8 cellular contexts compared by ENCODE assay signal in genomic region chr2:90069290-90069894, GRCh38.
DNase-seq lines count a peak whose midpoint lies in the region; ATAC-seq and TF ChIP-seq lines count a peak whose summit lies in the region.

No MANE protein-coding gene starts in this region.

- peaks cover 0 to 29% (median 0%) of the 10 kb centered on the region in 9 donors for H3K27me3 ChIP-seq in heart left ventricle
- H3K27me3 ChIP-seq in Peyer's patch, result no peaks in the 10 kb centered on the region
- no peaks in the 10 kb centered on the region for H3K27me3 ChIP-seq in upper lobe of right lung

- TF ChIP-seq CTCF in heart left ventricle (IDR thresholded peaks at IDR 0.05) (peak in 10 of 12 donors; percentile 9 to 68 (median 32)), Peyer's patch (IDR thresholded peaks at IDR 0.05) (peak in 2 of 6 experiments; percentile 23 to 34), upper lobe of right lung (IDR thresholded peaks at IDR 0.05) (peak; percentile 54)

- H3K4me1 ChIP-seq in heart left ventricle, result no peaks in the 10 kb centered on the region
- no peaks in the 10 kb centered on the region for H3K4me1 ChIP-seq in Peyer's patch
- H3K4me1 ChIP-seq in upper lobe of right lung, result no peaks in the 10 kb centered on the region

- DNase-seq in heart left ventricle (peak in 1 of 5 donors; percentile 54), cardiac septum (ENCODE audit: low spot score) (no peak), Peyer's patch (peak in 2 of 3 donors; percentile 54 to 56), head of caudate nucleus (peak in 26 of 42 donors; percentile 4 to 58 (median 23)), upper lobe of right lung (peak; percentile 72), LoVo (ENCODE audit: low spot score) (no peak)
- DNase-seq in natural killer cell treated with Interleukin-12 subunit alpha and Interleukin-12 subunit beta and Interleukin-15 and Interleukin-18, amount 100 ng/mL, for 72 hours (ENCODE audit: low spot score), result no peak

- H3K4me1 Mint-ChIP-seq in natural killer cell treated with Interleukin-12 subunit alpha and Interleukin-12 subunit beta and Interleukin-15 and Interleukin-18, amount 100 ng/mL, for 72 hours (ENCODE audit: low read depth in 2 of 2), result no peaks in the 10 kb centered on the region

- ATAC-seq in heart left ventricle (peak in 2 of 4 donors; percentile 41 to 47), HG02678 (IDR thresholded peaks at IDR 0.05; ENCODE audit: unreplicated experiment) (peak; percentile 75), upper lobe of right lung (peak; percentile 90)
- ATAC-seq in natural killer cell treated with Interleukin-12 subunit alpha and Interleukin-12 subunit beta and Interleukin-15 and Interleukin-18, amount 100 ng/mL, for 72 hours, result no peak

- H3K27ac Mint-ChIP-seq in natural killer cell treated with Interleukin-12 subunit alpha and Interleukin-12 subunit beta and Interleukin-15 and Interleukin-18, amount 100 ng/mL, for 72 hours, result no peak overlapping the region

- H3K36me3 ChIP-seq in heart left ventricle (no peaks in the 10 kb centered on the region), Peyer's patch (no peaks in the 10 kb centered on the region), upper lobe of right lung (no peaks in the 10 kb centered on the region)

- TF ChIP-seq POLR2A in heart left ventricle (IDR thresholded peaks at IDR 0.05), result no peak
- TF ChIP-seq POLR2A in Peyer's patch (IDR thresholded peaks at IDR 0.05), result no peak

- no peak overlapping the region for H3K4me3 ChIP-seq in heart left ventricle
- no peak overlapping the region for H3K4me3 ChIP-seq in Peyer's patch
- no peak overlapping the region for H3K4me3 ChIP-seq in upper lobe of right lung

- peaks cover 0 to 7% of the 10 kb centered on the region in 2 donors for H3K27me3 Mint-ChIP-seq in natural killer cell treated with Interleukin-12 subunit alpha and Interleukin-12 subunit beta and Interleukin-15 and Interleukin-18, amount 100 ng/mL, for 72 hours

- intact Hi-C loops in heart left ventricle (cut with DNase I) (no loop called here), cardiac septum (cut with DNase I) (no loop called here), head of caudate nucleus (cut with DNase I) (no loop called here), upper lobe of right lung (cut with DNase I) (no loop called here)

- no peaks in the 10 kb centered on the region for H3K36me3 Mint-ChIP-seq in natural killer cell treated with Interleukin-12 subunit alpha and Interleukin-12 subunit beta and Interleukin-15 and Interleukin-18, amount 100 ng/mL, for 72 hours

- WGBS in heart left ventricle, 4 donors, result 26 to 42% (median 29%) methylated on average over 13 of the region's 13 CpGs

- H3K9me3 ChIP-seq in heart left ventricle, result no peaks in the 10 kb centered on the region
- H3K9me3 ChIP-seq in Peyer's patch, result no peaks in the 10 kb centered on the region
- H3K9me3 ChIP-seq in upper lobe of right lung, result no peaks in the 10 kb centered on the region

- peaks cover 4% of the 10 kb centered on the region for H3K9me3 Mint-ChIP-seq in natural killer cell treated with Interleukin-12 subunit alpha and Interleukin-12 subunit beta and Interleukin-15 and Interleukin-18, amount 100 ng/mL, for 72 hours

- no peak overlapping the region for H3K4me3 Mint-ChIP-seq in natural killer cell treated with Interleukin-12 subunit alpha and Interleukin-12 subunit beta and Interleukin-15 and Interleukin-18, amount 100 ng/mL, for 72 hours

- H3K27ac ChIP-seq in heart left ventricle (no peak overlapping the region), Peyer's patch (no peak overlapping the region), upper lobe of right lung (no peak overlapping the region)

Comparison
In these comparisons a context has a peak if more than half of its experiments do, and no peak if none do; other contexts are left out.
1. ATAC-seq: peak in HG02678 (single experiment) and upper lobe of right lung (single experiment); none in natural killer cell treated with Interleukin-12 subunit alpha and Interleukin-12 subunit beta and Interleukin-15 and Interleukin-18, amount 100 ng/mL, for 72 hours (0 of 2).
2. DNase-seq: peak in Peyer's patch (2 of 3), head of caudate nucleus (26 of 42) and upper lobe of right lung (single experiment); none in cardiac septum (single experiment), natural killer cell treated with Interleukin-12 subunit alpha and Interleukin-12 subunit beta and Interleukin-15 and Interleukin-18, amount 100 ng/mL, for 72 hours (single experiment) and LoVo (single experiment).